ENCODE assay signal across 15 cellular contexts in genomic region chr5:16886366-16886736, GRCh38. TPM values are rescaled to one million over a fixed set of nuclear protein-coding genes. Genes with fewer than 3 reads are reported as not detected.
DNase-seq lines count a peak whose midpoint lies in the region; ATAC-seq, FAIRE-seq and TF ChIP-seq lines count a peak whose summit lies in the region.
"Had no signal": no experiment of that assay in that cellular context is flagged by ENCODE, and none has a peak within 500 bp of the region (broad histone marks: within the 10 kb centered on the region; RNA-seq: fewer than 3 reads in every experiment).

No MANE protein-coding gene starts in this region.

- CTCF ChIA-PET in A549 (lab: Yijun Ruan, JAX) = interaction anchor here (0.6 to 2.9 kb wide), 6 partner anchors 9 to 304 kb away, joined by 3 to 12 read pairs (median 4); no protein-coding TSS in a partner anchor
- CTCF ChIA-PET in activated CD4-positive, alpha-beta T cell treated with anti-CD3 and anti-CD28 coated beads for 36 hours (lab: Charles Lee) = no interaction called here

- peaks cover 4% of the 10 kb centered on the region for H3K27me3 Mint-ChIP-seq in nephron (ENCODE audit: low read depth)
- peaks cover 2% of the 10 kb centered on the region for H3K27me3 Mint-ChIP-seq in activated CD4-positive, alpha-beta T cell treated with anti-CD3 and anti-CD28 coated beads for 36 hours

- TF ChIP-seq CTCF in A549 (IDR thresholded peaks at IDR 0.05) (no peak), choroid plexus epithelial cell (conservative IDR thresholded peaks at IDR 0.05; ENCODE audit: low read depth, low read length) (no peak), nephron (IDR thresholded peaks at IDR 0.05; ENCODE audit: unreplicated experiment in 3 of 3) (no peak)

- WGBS in A549 (ENCODE audit: missing lambda C conversion rate) = 55% methylated on average over 7 of the region's 7 CpGs

- H3K4me1 Mint-ChIP-seq in nephron = peaks cover 77% of the 10 kb centered on the region
- H3K4me1 Mint-ChIP-seq in activated CD4-positive, alpha-beta T cell treated with anti-CD3 and anti-CD28 coated beads for 36 hours = no peaks in the 10 kb centered on the region

- H3K4me1 ChIP-seq in A549 = peaks cover 95% of the 10 kb centered on the region

- TF ChIP-seq EP300 in A549 (IDR thresholded peaks at IDR 0.05) = peak in 1 of 2 experiments; percentile 48; a peak in 1 of 5 replicates

- no peaks in the 10 kb centered on the region for H3K9me3 Mint-ChIP-seq in nephron
- no peaks in the 10 kb centered on the region for H3K9me3 Mint-ChIP-seq in activated CD4-positive, alpha-beta T cell treated with anti-CD3 and anti-CD28 coated beads for 36 hours (ENCODE audit: low read depth)
- H3K9me3 Mint-ChIP-seq: activated T-helper 1 cell treated with anti-CD3 and anti-CD28 coated beads, Interleukin-12 subunit alpha, Interleukin-12 subunit beta, Interleukin-2, Interleukin-4 antibody, amounts not matched to agents 30 ng/mL and 10 ng/mL and 1 ng/mL, durations not matched to agents 14 hours and 24 hours and 36 hours had no signal

- POLR2A ChIA-PET in A549 (lab: Yijun Ruan, JAX) = no interaction called here
- POLR2A ChIA-PET in activated CD4-positive, alpha-beta T cell treated with anti-CD3 and anti-CD28 coated beads for 36 hours (lab: Charles Lee) = no interaction called here

- peak overlapping the region; percentile 95 for H3K27ac ChIP-seq in A549
- H3K27ac ChIP-seq: prostate gland had no signal

- DNase-seq in A549 (ENCODE audit: low read depth in 1 of 2, low spot score in 1 of 2) (peak in 1 of 2 experiments; percentile 54), HS-5 (ENCODE audit: low read depth) (peak; percentile 70), choroid plexus epithelial cell (ENCODE audit: low read depth) (peak; percentile 95)
- no peak for DNase-seq in stimulated activated naive CD4-positive, alpha-beta T cell treated with Interleukin-2 at 50 U/mL for 16 hours (lab: John Stamatoyannopoulos, UW)
- DNase-seq in activated CD4-positive, alpha-beta T cell treated with anti-CD3 and anti-CD28 coated beads for 36 hours = no peak
- DNase-seq: activated CD4-positive, alpha-beta T cell treated with anti-CD3 and anti-CD28 coated beads for 4 hours; AML-193; central memory CD4-positive, alpha-beta T cell; NCI-H526; SK-N-SH had no signal

- H3K36me3 Mint-ChIP-seq in nephron (ENCODE audit: low read depth) = no peaks in the 10 kb centered on the region
- no peaks in the 10 kb centered on the region for H3K36me3 Mint-ChIP-seq in activated CD4-positive, alpha-beta T cell treated with anti-CD3 and anti-CD28 coated beads for 36 hours (ENCODE audit: low read depth)

- no peaks in the 10 kb centered on the region for H3K9me3 ChIP-seq in A549
- H3K9me3 ChIP-seq: prostate gland, SK-N-SH had no signal

- TF ChIP-seq RAD21 in A549 (conservative IDR thresholded peaks at IDR 0.05 in 1 of 2, IDR thresholded peaks at IDR 0.05 in 1 of 2) = no peak

- peak overlapping the region; percentile 29 to 51 (median 45) for H3K27ac Mint-ChIP-seq in nephron
- H3K27ac Mint-ChIP-seq in activated CD4-positive, alpha-beta T cell treated with anti-CD3 and anti-CD28 coated beads for 36 hours = no peak overlapping the region
- H3K27ac Mint-ChIP-seq: activated T-helper 1 cell treated with anti-CD3 and anti-CD28 coated beads, Interleukin-12 subunit alpha, Interleukin-12 subunit beta, Interleukin-2, Interleukin-4 antibody, amounts not matched to agents 30 ng/mL and 10 ng/mL and 1 ng/mL, durations not matched to agents 14 hours and 24 hours and 36 hours had no signal

- H3K4me3 ChIP-seq in A549 = no peak overlapping the region
- no peak overlapping the region for H3K4me3 ChIP-seq in choroid plexus epithelial cell (ENCODE audit: low read depth, low read length)
- H3K4me3 ChIP-seq: prostate gland had no signal

- ATAC-seq in A549 = peak; percentile 29 to 41; a peak in 4 of 6 replicates
- no peak for ATAC-seq in activated CD4-positive, alpha-beta T cell treated with anti-CD3 and anti-CD28 coated beads for 36 hours
- no peak for ATAC-seq in HG02678 (IDR thresholded peaks at IDR 0.05; ENCODE audit: unreplicated experiment)
- no peak for ATAC-seq in HG03095 (IDR thresholded peaks at IDR 0.05; ENCODE audit: unreplicated experiment)

- H3K4me2 ChIP-seq in A549 = peak overlapping the region; percentile 31

- no peak for TF ChIP-seq POLR2A in A549 (IDR thresholded peaks at IDR 0.05; ENCODE audit: low read length)

- H3K4me3 Mint-ChIP-seq in nephron = peak overlapping the region in 1 of 3 experiments; percentile 41
- no peak overlapping the region for H3K4me3 Mint-ChIP-seq in activated CD4-positive, alpha-beta T cell treated with anti-CD3 and anti-CD28 coated beads for 36 hours
- H3K4me3 Mint-ChIP-seq: activated T-helper 1 cell treated with anti-CD3 and anti-CD28 coated beads, Interleukin-12 subunit alpha, Interleukin-12 subunit beta, Interleukin-2, Interleukin-4 antibody, amounts not matched to agents 30 ng/mL and 10 ng/mL and 1 ng/mL, durations not matched to agents 14 hours and 24 hours and 36 hours had no signal

- intact Hi-C loops in activated CD4-positive, alpha-beta T cell treated with anti-CD3 and anti-CD28 coated beads for 36 hours (cut with DNase I, micrococcal nuclease) = no loop called here

- no peak for FAIRE-seq in A549 (lab: Jason Lieb, UNC)

TF ChIP-seq in A549, 52 proteins besides CTCF, POLR2A, EP300 and RAD21:
- TF ChIP-seq HES2 (IDR thresholded peaks at IDR 0.05) (0 out of 2 replicates have a peak, but pooled peaks have one; percentile 8), BHLHE40 (IDR thresholded peaks at IDR 0.05; ENCODE audit: low read depth, low read length) (no peak), CEBPB (IDR thresholded peaks at IDR 0.05) (peak; percentile 67 to 70; a peak in 3 of 4 replicates)

RNA-seq across cellular contexts. Expression of gene MYO10, which starts 49.7 kb away (rescaled TPM):
- 68.0 and 132 TPM in 2 replicates for polyA plus RNA-seq in A549 (2011; rRNA removed)
- polyA plus RNA-seq in A549 (2012; cell fraction: cytosol; rRNA removed) = 28.5 and 36.3 TPM in 2 replicates
- 35.8 and 50.4 TPM in 2 replicates for polyA plus RNA-seq in A549 (2012; cell fraction: nucleus; rRNA removed)
- polyA plus RNA-seq in A549 (2017; fragmentation: RNase III; extraction: RNeasy Plus Mini Kit Qiagen cat#74134 plus additional on column Dnase treatment) = 68.5 to 71.5 TPM (median 68.9 TPM) in 3 replicates
- polyA minus RNA-seq in A549 (2011; rRNA and poly(A)+ RNA removed) = 236 and 309 TPM in 2 replicates
- under 1 TPM; 0.23 to 0.28 TPM for total RNA-seq in activated CD4-positive, alpha-beta T cell treated with anti-CD3 and anti-CD28 coated beads for 36 hours

Comparison
In these comparisons a context has a peak if more than half of its experiments do, and no peak if none do; other contexts are left out.
1. ATAC-seq: peak in A549 (2 of 2); none in activated CD4-positive, alpha-beta T cell treated with anti-CD3 and anti-CD28 coated beads for 36 hours (single experiment), HG02678 (single experiment) and HG03095 (single experiment).
2. DNase-seq: peak in HS-5 (single experiment) and choroid plexus epithelial cell (single experiment); none in stimulated activated naive CD4-positive, alpha-beta T cell treated with Interleukin-2 at 50 U/mL for 16 hours (single experiment) and activated CD4-positive, alpha-beta T cell treated with anti-CD3 and anti-CD28 coated beads for 36 hours (single experiment).